In the genomic region with DNA sequence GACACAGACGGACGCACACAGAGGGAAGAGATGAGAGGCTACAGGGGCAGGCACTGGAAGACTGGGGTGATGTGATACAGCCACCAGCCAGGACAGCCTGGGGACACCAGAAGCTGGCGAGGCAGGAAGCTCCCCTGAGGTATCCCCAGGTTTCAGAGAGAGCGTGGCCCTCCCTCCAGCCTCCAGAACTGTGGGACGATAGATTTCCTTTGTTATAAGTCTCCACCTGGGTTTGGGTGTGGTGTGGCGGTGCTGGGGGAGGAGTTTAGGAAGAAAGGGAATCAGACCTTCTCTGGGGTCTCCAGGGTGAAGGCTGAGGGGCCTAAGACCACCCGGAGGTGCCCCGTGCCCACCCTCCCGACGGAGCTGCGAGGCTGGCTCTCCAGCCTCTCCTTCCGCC, we compare ENCODE assay signal across 3 cellular contexts.
TF ChIP-seq lines count a peak whose summit lies in the region.

No MANE protein-coding gene starts in this region.

TF ChIP-seq in GM23338, 12 proteins besides CTCF, POLR2A, EP300 and RAD21 (continues in another document):
- TF ChIP-seq ZNF114 (CRISPR knock-in tag; IDR thresholded peaks at IDR 0.05): no peak
- no peak for TF ChIP-seq ZNF331 (CRISPR knock-in tag; IDR thresholded peaks at IDR 0.05; ENCODE audit: low read depth)
- no peak for TF ChIP-seq EZH2 (IDR thresholded peaks at IDR 0.05; ENCODE audit: low read depth, unreplicated experiment)
- TF ChIP-seq POLR2AphosphoS5 (IDR thresholded peaks at IDR 0.05; ENCODE audit: low read depth): no peak
- TF ChIP-seq JUNB (IDR thresholded peaks at IDR 0.05; ENCODE audit: unreplicated experiment): no peak
- TF ChIP-seq, protein P1, sequence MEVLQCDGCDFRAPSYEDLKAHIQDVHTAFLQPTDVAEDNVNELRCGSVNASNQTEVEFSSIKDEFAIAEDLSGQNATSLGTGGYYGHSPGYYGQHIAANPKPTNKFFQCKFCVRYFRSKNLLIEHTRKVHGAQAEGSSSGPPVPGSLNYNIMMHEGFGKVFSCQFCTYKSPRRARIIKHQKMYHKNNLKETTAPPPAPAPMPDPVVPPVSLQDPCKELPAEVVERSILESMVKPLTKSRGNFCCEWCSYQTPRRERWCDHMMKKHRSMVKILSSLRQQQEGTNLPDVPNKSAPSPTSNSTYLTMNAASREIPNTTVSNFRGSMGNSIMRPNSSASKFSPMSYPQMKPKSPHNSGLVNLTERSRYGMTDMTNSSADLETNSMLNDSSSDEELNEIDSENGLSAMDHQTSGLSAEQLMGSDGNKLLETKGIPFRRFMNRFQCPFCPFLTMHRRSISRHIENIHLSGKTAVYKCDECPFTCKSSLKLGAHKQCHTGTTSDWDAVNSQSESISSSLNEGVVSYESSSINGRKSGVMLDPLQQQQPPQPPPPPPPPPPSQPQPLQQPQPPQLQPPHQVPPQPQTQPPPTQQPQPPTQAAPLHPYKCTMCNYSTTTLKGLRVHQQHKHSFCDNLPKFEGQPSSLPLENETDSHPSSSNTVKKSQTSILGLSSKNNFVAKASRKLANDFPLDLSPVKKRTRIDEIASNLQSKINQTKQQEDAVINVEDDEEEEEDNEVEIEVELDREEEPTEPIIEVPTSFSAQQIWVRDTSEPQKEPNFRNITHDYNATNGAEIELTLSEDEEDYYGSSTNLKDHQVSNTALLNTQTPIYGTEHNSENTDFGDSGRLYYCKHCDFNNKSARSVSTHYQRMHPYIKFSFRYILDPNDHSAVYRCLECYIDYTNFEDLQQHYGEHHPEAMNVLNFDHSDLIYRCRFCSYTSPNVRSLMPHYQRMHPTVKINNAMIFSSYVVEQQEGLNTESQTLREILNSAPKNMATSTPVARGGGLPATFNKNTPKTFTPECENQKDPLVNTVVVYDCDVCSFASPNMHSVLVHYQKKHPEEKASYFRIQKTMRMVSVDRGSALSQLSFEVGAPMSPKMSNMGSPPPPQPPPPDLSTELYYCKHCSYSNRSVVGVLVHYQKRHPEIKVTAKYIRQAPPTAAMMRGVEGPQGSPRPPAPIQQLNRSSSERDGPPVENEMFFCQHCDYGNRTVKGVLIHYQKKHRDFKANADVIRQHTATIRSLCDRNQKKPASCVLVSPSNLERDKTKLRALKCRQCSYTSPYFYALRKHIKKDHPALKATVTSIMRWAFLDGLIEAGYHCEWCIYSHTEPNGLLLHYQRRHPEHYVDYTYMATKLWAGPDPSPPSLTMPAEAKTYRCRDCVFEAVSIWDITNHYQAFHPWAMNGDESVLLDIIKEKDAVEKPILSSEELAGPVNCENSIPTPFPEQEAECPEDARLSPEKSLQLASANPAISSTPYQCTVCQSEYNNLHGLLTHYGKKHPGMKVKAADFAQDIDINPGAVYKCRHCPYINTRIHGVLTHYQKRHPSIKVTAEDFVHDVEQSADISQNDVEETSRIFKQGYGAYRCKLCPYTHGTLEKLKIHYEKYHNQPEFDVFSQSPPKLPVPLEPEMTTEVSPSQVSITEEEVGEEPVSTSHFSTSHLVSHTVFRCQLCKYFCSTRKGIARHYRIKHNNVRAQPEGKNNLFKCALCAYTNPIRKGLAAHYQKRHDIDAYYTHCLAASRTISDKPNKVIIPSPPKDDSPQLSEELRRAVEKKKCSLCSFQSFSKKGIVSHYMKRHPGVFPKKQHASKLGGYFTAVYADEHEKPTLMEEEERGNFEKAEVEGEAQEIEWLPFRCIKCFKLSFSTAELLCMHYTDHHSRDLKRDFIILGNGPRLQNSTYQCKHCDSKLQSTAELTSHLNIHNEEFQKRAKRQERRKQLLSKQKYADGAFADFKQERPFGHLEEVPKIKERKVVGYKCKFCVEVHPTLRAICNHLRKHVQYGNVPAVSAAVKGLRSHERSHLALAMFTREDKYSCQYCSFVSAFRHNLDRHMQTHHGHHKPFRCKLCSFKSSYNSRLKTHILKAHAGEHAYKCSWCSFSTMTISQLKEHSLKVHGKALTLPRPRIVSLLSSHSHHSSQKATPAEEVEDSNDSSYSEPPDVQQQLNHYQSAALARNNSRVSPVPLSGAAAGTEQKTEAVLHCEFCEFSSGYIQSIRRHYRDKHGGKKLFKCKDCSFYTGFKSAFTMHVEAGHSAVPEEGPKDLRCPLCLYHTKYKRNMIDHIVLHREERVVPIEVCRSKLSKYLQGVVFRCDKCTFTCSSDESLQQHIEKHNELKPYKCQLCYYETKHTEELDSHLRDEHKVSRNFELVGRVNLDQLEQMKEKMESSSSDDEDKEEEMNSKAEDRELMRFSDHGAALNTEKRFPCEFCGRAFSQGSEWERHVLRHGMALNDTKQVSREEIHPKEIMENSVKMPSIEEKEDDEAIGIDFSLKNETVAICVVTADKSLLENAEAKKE (CRISPR knock-in tag; IDR thresholded peaks at IDR 0.05): no peak
- TF ChIP-seq EZH2phosphoT487 (IDR thresholded peaks at IDR 0.05; ENCODE audit: unreplicated experiment): no peak

TF ChIP-seq in H1, 55 proteins besides CTCF, POLR2A, EP300 and RAD21 (continues in another document):
- TF ChIP-seq, protein P2, sequence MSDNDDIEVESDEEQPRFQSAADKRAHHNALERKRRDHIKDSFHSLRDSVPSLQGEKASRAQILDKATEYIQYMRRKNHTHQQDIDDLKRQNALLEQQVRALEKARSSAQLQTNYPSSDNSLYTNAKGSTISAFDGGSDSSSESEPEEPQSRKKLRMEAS (IDR thresholded peaks at IDR 0.05): no peak
- TF ChIP-seq SIN3A (conservative IDR thresholded peaks at IDR 0.05 in 1 of 2, IDR thresholded peaks at IDR 0.05 in 1 of 2; ENCODE audit: low read depth in 1 of 2, low read length in 2 of 2) (no peak), BACH1 (IDR thresholded peaks at IDR 0.05; ENCODE audit: low read length) (no peak), POLR2AphosphoS5 (IDR thresholded peaks at IDR 0.05; ENCODE audit: low read depth, low read length) (no peak), TCF12 (IDR thresholded peaks at IDR 0.05; ENCODE audit: low read depth, low read length) (no peak)

TF ChIP-seq in WTC11, 78 proteins besides CTCF, POLR2A, EP300 and RAD21:
- no peak for TF ChIP-seq ZNF416 (CRISPR knock-in tag; IDR thresholded peaks at IDR 0.05)
- no peak for TF ChIP-seq ZNF423 (CRISPR knock-in tag; IDR thresholded peaks at IDR 0.05)
- no peak for TF ChIP-seq GTF2I (CRISPR knock-in tag; conservative IDR thresholded peaks at IDR 0.05)
- no peak for TF ChIP-seq NR1H2 (CRISPR knock-in tag; IDR thresholded peaks at IDR 0.05)
- no peak for TF ChIP-seq FOXP1 (CRISPR knock-in tag; IDR thresholded peaks at IDR 0.05; ENCODE audit: borderline replicate concordance)
- no peak for TF ChIP-seq SMAD4 (CRISPR knock-in tag; IDR thresholded peaks at IDR 0.05)
- TF ChIP-seq, protein P3, sequence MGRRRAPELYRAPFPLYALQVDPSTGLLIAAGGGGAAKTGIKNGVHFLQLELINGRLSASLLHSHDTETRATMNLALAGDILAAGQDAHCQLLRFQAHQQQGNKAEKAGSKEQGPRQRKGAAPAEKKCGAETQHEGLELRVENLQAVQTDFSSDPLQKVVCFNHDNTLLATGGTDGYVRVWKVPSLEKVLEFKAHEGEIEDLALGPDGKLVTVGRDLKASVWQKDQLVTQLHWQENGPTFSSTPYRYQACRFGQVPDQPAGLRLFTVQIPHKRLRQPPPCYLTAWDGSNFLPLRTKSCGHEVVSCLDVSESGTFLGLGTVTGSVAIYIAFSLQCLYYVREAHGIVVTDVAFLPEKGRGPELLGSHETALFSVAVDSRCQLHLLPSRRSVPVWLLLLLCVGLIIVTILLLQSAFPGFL (CRISPR knock-in tag; IDR thresholded peaks at IDR 0.05; ENCODE audit: borderline replicate concordance): no peak
- TF ChIP-seq CREM (CRISPR knock-in tag; IDR thresholded peaks at IDR 0.05): no peak
- TF ChIP-seq, protein P4, sequence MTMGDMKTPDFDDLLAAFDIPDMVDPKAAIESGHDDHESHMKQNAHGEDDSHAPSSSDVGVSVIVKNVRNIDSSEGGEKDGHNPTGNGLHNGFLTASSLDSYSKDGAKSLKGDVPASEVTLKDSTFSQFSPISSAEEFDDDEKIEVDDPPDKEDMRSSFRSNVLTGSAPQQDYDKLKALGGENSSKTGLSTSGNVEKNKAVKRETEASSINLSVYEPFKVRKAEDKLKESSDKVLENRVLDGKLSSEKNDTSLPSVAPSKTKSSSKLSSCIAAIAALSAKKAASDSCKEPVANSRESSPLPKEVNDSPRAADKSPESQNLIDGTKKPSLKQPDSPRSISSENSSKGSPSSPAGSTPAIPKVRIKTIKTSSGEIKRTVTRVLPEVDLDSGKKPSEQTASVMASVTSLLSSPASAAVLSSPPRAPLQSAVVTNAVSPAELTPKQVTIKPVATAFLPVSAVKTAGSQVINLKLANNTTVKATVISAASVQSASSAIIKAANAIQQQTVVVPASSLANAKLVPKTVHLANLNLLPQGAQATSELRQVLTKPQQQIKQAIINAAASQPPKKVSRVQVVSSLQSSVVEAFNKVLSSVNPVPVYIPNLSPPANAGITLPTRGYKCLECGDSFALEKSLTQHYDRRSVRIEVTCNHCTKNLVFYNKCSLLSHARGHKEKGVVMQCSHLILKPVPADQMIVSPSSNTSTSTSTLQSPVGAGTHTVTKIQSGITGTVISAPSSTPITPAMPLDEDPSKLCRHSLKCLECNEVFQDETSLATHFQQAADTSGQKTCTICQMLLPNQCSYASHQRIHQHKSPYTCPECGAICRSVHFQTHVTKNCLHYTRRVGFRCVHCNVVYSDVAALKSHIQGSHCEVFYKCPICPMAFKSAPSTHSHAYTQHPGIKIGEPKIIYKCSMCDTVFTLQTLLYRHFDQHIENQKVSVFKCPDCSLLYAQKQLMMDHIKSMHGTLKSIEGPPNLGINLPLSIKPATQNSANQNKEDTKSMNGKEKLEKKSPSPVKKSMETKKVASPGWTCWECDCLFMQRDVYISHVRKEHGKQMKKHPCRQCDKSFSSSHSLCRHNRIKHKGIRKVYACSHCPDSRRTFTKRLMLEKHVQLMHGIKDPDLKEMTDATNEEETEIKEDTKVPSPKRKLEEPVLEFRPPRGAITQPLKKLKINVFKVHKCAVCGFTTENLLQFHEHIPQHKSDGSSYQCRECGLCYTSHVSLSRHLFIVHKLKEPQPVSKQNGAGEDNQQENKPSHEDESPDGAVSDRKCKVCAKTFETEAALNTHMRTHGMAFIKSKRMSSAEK (CRISPR knock-in tag; IDR thresholded peaks at IDR 0.05; ENCODE audit: borderline replicate concordance): no peak
- no peak for TF ChIP-seq NFATC4 (CRISPR knock-in tag; IDR thresholded peaks at IDR 0.05)
- TF ChIP-seq ZNF232 (CRISPR knock-in tag; IDR thresholded peaks at IDR 0.05): no peak
- TF ChIP-seq, protein P5, sequence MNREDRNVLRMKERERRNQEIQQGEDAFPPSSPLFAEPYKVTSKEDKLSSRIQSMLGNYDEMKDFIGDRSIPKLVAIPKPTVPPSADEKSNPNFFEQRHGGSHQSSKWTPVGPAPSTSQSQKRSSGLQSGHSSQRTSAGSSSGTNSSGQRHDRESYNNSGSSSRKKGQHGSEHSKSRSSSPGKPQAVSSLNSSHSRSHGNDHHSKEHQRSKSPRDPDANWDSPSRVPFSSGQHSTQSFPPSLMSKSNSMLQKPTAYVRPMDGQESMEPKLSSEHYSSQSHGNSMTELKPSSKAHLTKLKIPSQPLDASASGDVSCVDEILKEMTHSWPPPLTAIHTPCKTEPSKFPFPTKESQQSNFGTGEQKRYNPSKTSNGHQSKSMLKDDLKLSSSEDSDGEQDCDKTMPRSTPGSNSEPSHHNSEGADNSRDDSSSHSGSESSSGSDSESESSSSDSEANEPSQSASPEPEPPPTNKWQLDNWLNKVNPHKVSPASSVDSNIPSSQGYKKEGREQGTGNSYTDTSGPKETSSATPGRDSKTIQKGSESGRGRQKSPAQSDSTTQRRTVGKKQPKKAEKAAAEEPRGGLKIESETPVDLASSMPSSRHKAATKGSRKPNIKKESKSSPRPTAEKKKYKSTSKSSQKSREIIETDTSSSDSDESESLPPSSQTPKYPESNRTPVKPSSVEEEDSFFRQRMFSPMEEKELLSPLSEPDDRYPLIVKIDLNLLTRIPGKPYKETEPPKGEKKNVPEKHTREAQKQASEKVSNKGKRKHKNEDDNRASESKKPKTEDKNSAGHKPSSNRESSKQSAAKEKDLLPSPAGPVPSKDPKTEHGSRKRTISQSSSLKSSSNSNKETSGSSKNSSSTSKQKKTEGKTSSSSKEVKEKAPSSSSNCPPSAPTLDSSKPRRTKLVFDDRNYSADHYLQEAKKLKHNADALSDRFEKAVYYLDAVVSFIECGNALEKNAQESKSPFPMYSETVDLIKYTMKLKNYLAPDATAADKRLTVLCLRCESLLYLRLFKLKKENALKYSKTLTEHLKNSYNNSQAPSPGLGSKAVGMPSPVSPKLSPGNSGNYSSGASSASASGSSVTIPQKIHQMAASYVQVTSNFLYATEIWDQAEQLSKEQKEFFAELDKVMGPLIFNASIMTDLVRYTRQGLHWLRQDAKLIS (CRISPR knock-in tag; IDR thresholded peaks at IDR 0.05; ENCODE audit: borderline replicate concordance): no peak
- TF ChIP-seq MYBL2 (CRISPR knock-in tag; IDR thresholded peaks at IDR 0.05): no peak
- TF ChIP-seq TEAD4 (CRISPR knock-in tag; IDR thresholded peaks at IDR 0.05): no peak
- TF ChIP-seq GABPB1 (CRISPR knock-in tag; IDR thresholded peaks at IDR 0.05): no peak
- TF ChIP-seq, protein P2 (CRISPR knock-in tag; IDR thresholded peaks at IDR 0.05): no peak
- TF ChIP-seq, protein P6, sequence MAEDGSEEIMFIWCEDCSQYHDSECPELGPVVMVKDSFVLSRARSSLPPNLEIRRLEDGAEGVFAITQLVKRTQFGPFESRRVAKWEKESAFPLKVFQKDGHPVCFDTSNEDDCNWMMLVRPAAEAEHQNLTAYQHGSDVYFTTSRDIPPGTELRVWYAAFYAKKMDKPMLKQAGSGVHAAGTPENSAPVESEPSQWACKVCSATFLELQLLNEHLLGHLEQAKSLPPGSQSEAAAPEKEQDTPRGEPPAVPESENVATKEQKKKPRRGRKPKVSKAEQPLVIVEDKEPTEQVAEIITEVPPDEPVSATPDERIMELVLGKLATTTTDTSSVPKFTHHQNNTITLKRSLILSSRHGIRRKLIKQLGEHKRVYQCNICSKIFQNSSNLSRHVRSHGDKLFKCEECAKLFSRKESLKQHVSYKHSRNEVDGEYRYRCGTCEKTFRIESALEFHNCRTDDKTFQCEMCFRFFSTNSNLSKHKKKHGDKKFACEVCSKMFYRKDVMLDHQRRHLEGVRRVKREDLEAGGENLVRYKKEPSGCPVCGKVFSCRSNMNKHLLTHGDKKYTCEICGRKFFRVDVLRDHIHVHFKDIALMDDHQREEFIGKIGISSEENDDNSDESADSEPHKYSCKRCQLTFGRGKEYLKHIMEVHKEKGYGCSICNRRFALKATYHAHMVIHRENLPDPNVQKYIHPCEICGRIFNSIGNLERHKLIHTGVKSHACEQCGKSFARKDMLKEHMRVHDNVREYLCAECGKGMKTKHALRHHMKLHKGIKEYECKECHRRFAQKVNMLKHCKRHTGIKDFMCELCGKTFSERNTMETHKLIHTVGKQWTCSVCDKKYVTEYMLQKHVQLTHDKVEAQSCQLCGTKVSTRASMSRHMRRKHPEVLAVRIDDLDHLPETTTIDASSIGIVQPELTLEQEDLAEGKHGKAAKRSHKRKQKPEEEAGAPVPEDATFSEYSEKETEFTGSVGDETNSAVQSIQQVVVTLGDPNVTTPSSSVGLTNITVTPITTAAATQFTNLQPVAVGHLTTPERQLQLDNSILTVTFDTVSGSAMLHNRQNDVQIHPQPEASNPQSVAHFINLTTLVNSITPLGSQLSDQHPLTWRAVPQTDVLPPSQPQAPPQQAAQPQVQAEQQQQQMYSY (CRISPR knock-in tag; IDR thresholded peaks at IDR 0.05): no peak
